In the genomic region with DNA sequence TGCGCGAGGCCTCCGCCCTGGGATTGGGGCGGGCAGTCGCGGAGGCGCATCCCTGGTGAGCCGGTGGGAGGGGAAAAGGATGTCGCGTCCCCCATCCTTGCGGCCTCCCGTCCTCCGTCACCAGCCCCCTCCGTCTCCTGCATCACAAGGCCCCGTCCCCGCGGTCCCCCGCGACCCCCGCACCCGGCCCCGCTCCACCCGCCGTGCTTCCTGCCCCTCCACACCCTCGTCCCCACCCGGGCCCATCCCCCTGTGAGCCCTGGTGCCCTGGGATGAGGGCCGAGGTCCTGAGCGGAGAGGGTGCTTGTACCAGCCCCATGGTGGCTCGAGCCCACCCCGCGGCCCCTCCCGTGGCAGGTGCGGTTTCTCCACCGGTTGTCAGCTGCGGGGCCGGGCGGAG, we compare ENCODE assay signal across 10 cellular contexts. TPM values are rescaled to one million over a fixed set of nuclear protein-coding genes. Genes with fewer than 3 reads are reported as not detected.
A peak's percentile ranks its signal among the peaks of the same experiment; 100 is the strongest.
DNase-seq lines count a peak whose midpoint lies in the region; ATAC-seq and TF ChIP-seq lines count a peak whose summit lies in the region.
"Not testable (repeated sequence)": the region's sequence is repeated elsewhere in the genome, so short reads cannot be mapped to it uniquely, and the experiment has no call there.
"Had no signal": no experiment of that assay in that cellular context is flagged by ENCODE, and none has a peak within 500 bp of the region (broad histone marks: within the 10 kb centered on the region; RNA-seq: fewer than 3 reads in every experiment).

Gene SPRN, minus strand, starts transcription at position 25 of the 400 bp plus-strand sequence. CDS start 944 bp downstream, outside the sequence.

- H3K27ac Mint-ChIP-seq in CD8-positive, alpha-beta memory T cell; naive thymus-derived CD4-positive, alpha-beta T cell: not testable (repeated sequence)

- H3K4me2 ChIP-seq in mammary epithelial cell (ENCODE audit: insufficient read depth, low read depth, low read length) (peak within 1 kb of the TSS; percentile 67), skeletal muscle satellite cell (ENCODE audit: low read length) (peak within 1 kb of the TSS; percentile 62)

- not testable (repeated sequence) for TF ChIP-seq EP300 in gastroesophageal sphincter (IDR thresholded peaks at IDR 0.05)

- TF ChIP-seq CTCF in Panc1 (IDR thresholded peaks at IDR 0.05); mammary epithelial cell (conservative IDR thresholded peaks at IDR 0.05 in 1 of 2, IDR thresholded peaks at IDR 0.05 in 1 of 2; ENCODE audit: extremely low read depth in 1 of 2, insufficient read depth in 1 of 2, low read depth in 1 of 2, low read length in 2 of 2); gastroesophageal sphincter (IDR thresholded peaks at IDR 0.05): not testable (repeated sequence)

- intact Hi-C loops in Panc1 (cut with micrococcal nuclease; ENCODE audit: unreplicated experiment); naive thymus-derived CD4-positive, alpha-beta T cell (cut with micrococcal nuclease): not testable (repeated sequence)
- intact Hi-C loops in mammary epithelial cell (cut with micrococcal nuclease): loop anchor here (10.0 kb wide), 1 partner anchor 100 kb away; no protein-coding TSS in a partner anchor

- not testable (repeated sequence) for DNase-seq in CD8-positive, alpha-beta memory T cell; Panc1 (ENCODE audit: low read depth, low spot score); mammary epithelial cell; naive thymus-derived CD4-positive, alpha-beta T cell
- DNase-seq in activated effector memory CD4-positive, alpha-beta T cell treated with anti-CD3 and anti-CD28 coated beads, Interleukin-2, amount 50 U/mL, for 16 hours: peak; percentile 57

- dilution Hi-C loops in mammary epithelial cell (cut with HindIII; ENCODE audit: low sequenced_read_pairs): not testable (repeated sequence)

- TF ChIP-seq POLR2A in gastroesophageal sphincter (IDR thresholded peaks at IDR 0.05): not testable (repeated sequence)

- H3K4me1 Mint-ChIP-seq in CD8-positive, alpha-beta memory T cell; naive thymus-derived CD4-positive, alpha-beta T cell: not testable (repeated sequence)

- H3K4me1 ChIP-seq in CD8-positive, alpha-beta memory T cell (ENCODE audit: insufficient read depth, low read length); mammary epithelial cell (ENCODE audit: insufficient read depth, low read length); naive thymus-derived CD4-positive, alpha-beta T cell (ENCODE audit: control insufficient read depth in 2 of 2, insufficient read depth in 2 of 2, low read length in 2 of 2); skeletal muscle satellite cell (ENCODE audit: control insufficient read depth, insufficient read depth, low read length); urinary bladder (ENCODE audit: insufficient read depth): not testable (repeated sequence)
- H3K4me1 ChIP-seq in Panc1 (ENCODE audit: control insufficient read depth, insufficient read depth, low read length) (peaks cover 21% of the 10 kb centered on the region), gastroesophageal sphincter (peaks cover 0 to 10% (median 0%) of the 10 kb centered on the region in 3 donors)

- not testable (repeated sequence) for H3K27me3 Mint-ChIP-seq in CD8-positive, alpha-beta memory T cell
- peaks cover 0 to 22% (median 0%) of the 10 kb centered on the region in 5 donors for H3K27me3 Mint-ChIP-seq in naive thymus-derived CD4-positive, alpha-beta T cell

- not testable (repeated sequence) for H3K9ac ChIP-seq in mammary epithelial cell (ENCODE audit: insufficient read depth, low read length); skeletal muscle satellite cell (ENCODE audit: low read depth, low read length)

- WGBS in mammary epithelial cell (ENCODE audit: low coverage, missing lambda C conversion rate): no CpG with 5 or more reads among the region's 37 CpGs
- WGBS in gastroesophageal sphincter (ENCODE audit: low coverage in 1 of 2), 2 donors: 42% methylated on average over 2 of the region's 37 CpGs; no CpG with 5 or more reads in 1 of the 2 donors
- 4% methylated on average over 12 of the region's 37 CpGs for WGBS in urinary bladder

- H3K9me3 ChIP-seq in CD8-positive, alpha-beta memory T cell (ENCODE audit: low read length); Panc1 (ENCODE audit: control insufficient read depth, insufficient read depth, low read depth, low read length); mammary epithelial cell (replicated peaks; ENCODE audit: insufficient read depth, low read length); gastroesophageal sphincter; naive thymus-derived CD4-positive, alpha-beta T cell (ENCODE audit: control insufficient read depth in 2 of 3, low read length in 3 of 3); skeletal muscle satellite cell (replicated peaks; ENCODE audit: low read length): not testable (repeated sequence)

- not testable (repeated sequence) for H3K36me3 ChIP-seq in CD8-positive, alpha-beta memory T cell (ENCODE audit: insufficient read depth, low read length); Panc1 (ENCODE audit: control insufficient read depth, insufficient read depth, low read length); mammary epithelial cell (ENCODE audit: insufficient read depth, low read length); urinary bladder (ENCODE audit: insufficient read depth)
- H3K36me3 ChIP-seq in gastroesophageal sphincter: peaks cover 0 to 19% of the 10 kb centered on the region in 2 donors
- peaks cover 0 to 17% (median 0%) of the 10 kb centered on the region in 3 experiments for H3K36me3 ChIP-seq in naive thymus-derived CD4-positive, alpha-beta T cell (ENCODE audit: control insufficient read depth in 2 of 3, insufficient read depth in 3 of 3, low read length in 3 of 3)
- peaks cover 12% of the 10 kb centered on the region for H3K36me3 ChIP-seq in skeletal muscle satellite cell (ENCODE audit: insufficient read depth, low read length)

- not testable (repeated sequence) for H3K79me2 ChIP-seq in mammary epithelial cell (ENCODE audit: insufficient read depth, low read length)

- not testable (repeated sequence) for H3K4me3 ChIP-seq in CD8-positive, alpha-beta memory T cell (ENCODE audit: low read length); naive thymus-derived CD4-positive, alpha-beta T cell (ENCODE audit: low read length); skeletal muscle satellite cell (ENCODE audit: low read length)
- H3K4me3 ChIP-seq in Panc1 (ENCODE audit: low read depth in 2 of 2, low read length in 2 of 2) (peak within 1 kb of the TSS; percentile 8 to 26; a peak in 3 of 4 replicates), mammary epithelial cell (replicated peaks in 1 of 3; ENCODE audit: insufficient read depth in 1 of 3, low read depth in 2 of 3, low read length in 3 of 3) (peak within 1 kb of the TSS in 1 of 3 experiments; percentile 22), gastroesophageal sphincter (peak within 1 kb of the TSS in 1 of 2 donors; percentile 30), urinary bladder (ENCODE audit: low read depth, low read length) (peak within 1 kb of the TSS; percentile 35)

- peaks cover 0 to 14% (median 9%) of the 10 kb centered on the region in 5 donors for H3K9me3 Mint-ChIP-seq in CD8-positive, alpha-beta memory T cell
- H3K9me3 Mint-ChIP-seq in naive thymus-derived CD4-positive, alpha-beta T cell: peaks cover 0 to 15% (median 5%) of the 10 kb centered on the region in 11 donors

- H3K4me3 Mint-ChIP-seq in CD8-positive, alpha-beta memory T cell: peak within 1 kb of the TSS in 4 of 7 donors; percentile 35 to 89 (median 50)
- H3K4me3 Mint-ChIP-seq in naive thymus-derived CD4-positive, alpha-beta T cell: peak within 1 kb of the TSS in 7 of 10 donors; percentile 6 to 73 (median 36)

- in situ Hi-C loops in Panc1 (cut with HindIII; ENCODE audit: low pct_unique_long_range_greater_than_20kb, low sequenced_read_pairs): not testable (repeated sequence)
- in situ Hi-C loops in mammary epithelial cell (cut with MboI; ENCODE audit: low sequenced_read_pairs in 2 of 2): loop anchor here in 1 of 2 donors (10.0 kb wide), 1 partner anchor 150 kb away; no protein-coding TSS in a partner anchor

- not testable (repeated sequence) for H2AFZ ChIP-seq in mammary epithelial cell (ENCODE audit: low read depth, low read length)

- H3K36me3 Mint-ChIP-seq in CD8-positive, alpha-beta memory T cell; naive thymus-derived CD4-positive, alpha-beta T cell: not testable (repeated sequence)

- H3K27ac ChIP-seq in CD8-positive, alpha-beta memory T cell (ENCODE audit: low read depth, low read length); Panc1 (ENCODE audit: low read length); mammary epithelial cell (ENCODE audit: insufficient read depth, low read depth, low read length); gastroesophageal sphincter; naive thymus-derived CD4-positive, alpha-beta T cell (ENCODE audit: low read depth, low read length); urinary bladder (ENCODE audit: low read depth): not testable (repeated sequence)

- CTCF ChIA-PET in CD8-positive, alpha-beta memory T cell (lab: Charles Lee); Panc1 (lab: Charles Lee); mammary epithelial cell (lab: Charles Lee; ENCODE audit: low non-redundant PET); naive thymus-derived CD4-positive, alpha-beta T cell (lab: Charles Lee): not testable (repeated sequence)

- H3K27me3 ChIP-seq in CD8-positive, alpha-beta memory T cell (ENCODE audit: insufficient read depth, low read length, poor library complexity, severe bottlenecking); Panc1 (ENCODE audit: control insufficient read depth, insufficient read depth, low read length); mammary epithelial cell (ENCODE audit: insufficient read depth, low read length); naive thymus-derived CD4-positive, alpha-beta T cell (ENCODE audit: control insufficient read depth in 2 of 2, insufficient read depth in 2 of 2, low read length in 2 of 2): not testable (repeated sequence)
- H3K27me3 ChIP-seq in gastroesophageal sphincter (peaks cover 29% of the 10 kb centered on the region), skeletal muscle satellite cell (ENCODE audit: control insufficient read depth, insufficient read depth, low read length) (peaks cover 13% of the 10 kb centered on the region)

- ATAC-seq in Panc1; naive thymus-derived CD4-positive, alpha-beta T cell: not testable (repeated sequence)
- peak; percentile 19 for ATAC-seq in gastroesophageal sphincter

- BruUV-seq in Panc1 (replicated peaks; lab: Mats Ljungman, UMichigan); mammary epithelial cell (replicated peaks; lab: Mats Ljungman, UMichigan): not testable (repeated sequence)

- POLR2A ChIA-PET in CD8-positive, alpha-beta memory T cell (lab: Charles Lee); Panc1 (lab: Charles Lee); naive thymus-derived CD4-positive, alpha-beta T cell (lab: Charles Lee): not testable (repeated sequence)

- H4K20me1 ChIP-seq in mammary epithelial cell (ENCODE audit: insufficient read depth, low read length): not testable (repeated sequence)

RNA-seq across cellular contexts. Expression of gene SPRN, which starts in this region (rescaled TPM):
- not detected for total RNA-seq in CD8-positive, alpha-beta memory T cell
- 0.43 TPM for polyA plus RNA-seq in CD8-positive, alpha-beta memory T cell
- total RNA-seq in Panc1 (2021; ENCODE audit: unreplicated experiment): 0.64 TPM
- 7.3 TPM for polyA plus RNA-seq in Panc1 (2012; ENCODE audit: insufficient read length)
- 1 to 10 TPM in 1 of 2 donors, under 1 TPM in 1; 0.33 to 3.7 TPM for total RNA-seq in mammary epithelial cell
- 0.37 TPM for polyA plus RNA-seq in mammary epithelial cell
- polyA minus RNA-seq in mammary epithelial cell: not detected
- total RNA-seq in gastroesophageal sphincter: under 1 TPM in 2 of 4 donors, not detected in 2; 0.12 to 0.35 TPM
- not detected for total RNA-seq in naive thymus-derived CD4-positive, alpha-beta T cell
- polyA plus RNA-seq in naive thymus-derived CD4-positive, alpha-beta T cell: under 1 TPM; 0.10 to 0.34 TPM
- 0.44 and 1.0 TPM in 2 replicates for total RNA-seq in skeletal muscle satellite cell (2012; rRNA removed)
- 0.74 TPM for total RNA-seq in urinary bladder
- 0.19 TPM for polyA plus RNA-seq in urinary bladder
- total RNA-seq: activated naive CD4-positive, alpha-beta T cell treated with anti-CD3 and anti-CD28 coated beads, Interleukin-2, amount 50 U/mL, for 72 hours; vagina had no signal

Comparison
In these comparisons a context has a peak if more than half of its experiments do, and no peak if none do; other contexts are left out.
1. Peak in ATAC-seq in gastroesophageal sphincter; RNA of the gene not detected or under 1 TPM.